1 cellular context compared by ENCODE assay signal in genomic region chr9:134734270-134734669, GRCh38.
TF ChIP-seq lines count a peak whose summit lies in the region.

No MANE protein-coding gene starts in this region.

TF ChIP-seq in A549, 52 proteins besides CTCF, POLR2A, EP300 and RAD21 (continued from another document):
- TF ChIP-seq MAX (IDR thresholded peaks at IDR 0.05): no peak
